In genomic region chr2:88171966-88172365, GRCh38 we compare ENCODE assay signal across 21 cellular contexts. TPM values are rescaled to one million over a fixed set of nuclear protein-coding genes. Genes with fewer than 3 reads are reported as not detected.
DNase-seq lines count a peak whose midpoint lies in the region; ATAC-seq, FAIRE-seq and TF ChIP-seq lines count a peak whose summit lies in the region.
"Had no signal": no experiment of that assay in that cellular context is flagged by ENCODE, and none has a peak within 500 bp of the region (broad histone marks: within the 10 kb centered on the region; RNA-seq: fewer than 3 reads in every experiment).

No MANE protein-coding gene starts in this region.

- no peaks in the 10 kb centered on the region for H3K79me2 ChIP-seq in astrocyte (ENCODE audit: insufficient read depth, low read length)

- no peak overlapping the region for H3K9ac ChIP-seq in astrocyte (ENCODE audit: low read length)

- CTCF ChIA-PET in naive thymus-derived CD4-positive, alpha-beta T cell (lab: Charles Lee), result no interaction called here

- intact Hi-C loops in naive thymus-derived CD4-positive, alpha-beta T cell (cut with micrococcal nuclease), result no loop called here

- H3K9me3 ChIP-seq in astrocyte (ENCODE audit: insufficient read depth, low read depth, low read length) (no peaks in the 10 kb centered on the region), MG63 (no peaks in the 10 kb centered on the region)
- H3K9me3 ChIP-seq in naive thymus-derived CD4-positive, alpha-beta T cell (ENCODE audit: control insufficient read depth in 2 of 3, low read length in 3 of 3), result no peaks in the 10 kb centered on the region
- H3K9me3 ChIP-seq: A549 had no signal

- POLR2A ChIA-PET in naive thymus-derived CD4-positive, alpha-beta T cell (lab: Charles Lee), result no interaction called here

- H3K9me3 Mint-ChIP-seq in stimulated activated naive CD8-positive, alpha-beta T cell treated with anti-CD3 and anti-CD28 coated beads, Interleukin-15, Interleukin-2, amounts not matched to agents 100 ng/mL and 50 ng/mL, for 24 hours, result no peaks in the 10 kb centered on the region
- peaks cover 3% of the 10 kb centered on the region for H3K9me3 Mint-ChIP-seq in astrocyte (ENCODE audit: unreplicated experiment)
- peaks cover 0 to 17% (median 2%) of the 10 kb centered on the region in 11 donors for H3K9me3 Mint-ChIP-seq in naive thymus-derived CD4-positive, alpha-beta T cell
- H3K9me3 Mint-ChIP-seq: CD8-positive, alpha-beta T cell had no signal

- no peaks in the 10 kb centered on the region for H3K4me1 ChIP-seq in astrocyte (ENCODE audit: insufficient read depth, low read length)
- H3K4me1 ChIP-seq in naive thymus-derived CD4-positive, alpha-beta T cell (ENCODE audit: control insufficient read depth in 2 of 2, insufficient read depth in 2 of 2, low read length in 2 of 2), result no peaks in the 10 kb centered on the region
- H3K4me1 ChIP-seq: A549 had no signal

- H3K27me3 Mint-ChIP-seq in stimulated activated naive CD8-positive, alpha-beta T cell treated with anti-CD3 and anti-CD28 coated beads, Interleukin-15, Interleukin-2, amounts not matched to agents 100 ng/mL and 50 ng/mL, for 24 hours, result no peaks in the 10 kb centered on the region
- no peaks in the 10 kb centered on the region for H3K27me3 Mint-ChIP-seq in astrocyte (ENCODE audit: low read depth, unreplicated experiment)
- peaks cover 0 to 30% (median 0%) of the 10 kb centered on the region in 5 donors for H3K27me3 Mint-ChIP-seq in naive thymus-derived CD4-positive, alpha-beta T cell

- no peak for ATAC-seq in stimulated activated naive CD8-positive, alpha-beta T cell treated with anti-CD3 and anti-CD28 coated beads, Interleukin-15, Interleukin-2, amounts not matched to agents 100 U/mL and 50 U/mL, for 24 hours
- no peak for ATAC-seq in naive thymus-derived CD4-positive, alpha-beta T cell
- no peak for ATAC-seq in HG02759 (IDR thresholded peaks at IDR 0.05; ENCODE audit: unreplicated experiment)
- ATAC-seq: A549; CD8-positive, alpha-beta T cell; K562; Right ventricle myocardium inferior had no signal

- H3K4me1 Mint-ChIP-seq in stimulated activated naive CD8-positive, alpha-beta T cell treated with anti-CD3 and anti-CD28 coated beads, Interleukin-15, Interleukin-2, amounts not matched to agents 100 ng/mL and 50 ng/mL, for 24 hours (ENCODE audit: low read depth), result peaks cover 13% of the 10 kb centered on the region
- peaks cover 2% of the 10 kb centered on the region for H3K4me1 Mint-ChIP-seq in astrocyte (ENCODE audit: low read depth, unreplicated experiment)
- peaks cover 4 to 14% (median 9%) of the 10 kb centered on the region in 7 donors for H3K4me1 Mint-ChIP-seq in naive thymus-derived CD4-positive, alpha-beta T cell

- no peak overlapping the region for H3K4me2 ChIP-seq in astrocyte (ENCODE audit: low read length)
- H3K4me2 ChIP-seq: A549 had no signal

- peak overlapping the region; percentile 80 for H3K4me3 Mint-ChIP-seq in stimulated activated naive CD8-positive, alpha-beta T cell treated with anti-CD3 and anti-CD28 coated beads, Interleukin-15, Interleukin-2, amounts not matched to agents 100 ng/mL and 50 ng/mL, for 24 hours
- peak overlapping the region; percentile 87 for H3K4me3 Mint-ChIP-seq in astrocyte (ENCODE audit: unreplicated experiment)
- H3K4me3 Mint-ChIP-seq in naive thymus-derived CD4-positive, alpha-beta T cell, result peak overlapping the region in 6 of 10 donors; percentile 56 to 83 (median 78)

- DNase-seq in stimulated activated naive CD8-positive, alpha-beta T cell treated with anti-CD3 and anti-CD28 coated beads, Interleukin-15, Interleukin-2, amounts not matched to agents 100 U/mL and 50 U/mL, for 24 hours, result no peak
- DNase-seq in astrocyte (ENCODE audit: low read depth) (no peak), ureter (ENCODE audit: low spot score) (peak; percentile 17), MG63 (no peak), foreskin fibroblast (no peak)
- DNase-seq in naive thymus-derived CD4-positive, alpha-beta T cell, result no peak
- DNase-seq: AML-193; CD8-positive, alpha-beta T cell; GF-D8; GOT3; NCI-H1048; NCI-H146; NCI-H2107; NCI-H446; NCI-H748 treated with DMSO at 0.1 percent for 48 hours; PC-9 had no signal

- H3K36me3 ChIP-seq in astrocyte (ENCODE audit: insufficient read depth, low read length), result no peaks in the 10 kb centered on the region
- no peaks in the 10 kb centered on the region for H3K36me3 ChIP-seq in naive thymus-derived CD4-positive, alpha-beta T cell (ENCODE audit: control insufficient read depth in 2 of 3, insufficient read depth in 3 of 3, low read length in 3 of 3)
- no peaks in the 10 kb centered on the region for H3K36me3 ChIP-seq in MG63

- H3K27ac Mint-ChIP-seq in stimulated activated naive CD8-positive, alpha-beta T cell treated with anti-CD3 and anti-CD28 coated beads, Interleukin-15, Interleukin-2, amounts not matched to agents 100 ng/mL and 50 ng/mL, for 24 hours, result no peak overlapping the region
- no peak overlapping the region for H3K27ac Mint-ChIP-seq in astrocyte (ENCODE audit: unreplicated experiment)
- H3K27ac Mint-ChIP-seq in naive thymus-derived CD4-positive, alpha-beta T cell, result peak overlapping the region in 3 of 9 donors; percentile 61 to 96 (median 76)
- H3K27ac Mint-ChIP-seq: CD8-positive, alpha-beta T cell had no signal

- no peaks in the 10 kb centered on the region for H3K36me3 Mint-ChIP-seq in stimulated activated naive CD8-positive, alpha-beta T cell treated with anti-CD3 and anti-CD28 coated beads, Interleukin-15, Interleukin-2, amounts not matched to agents 100 ng/mL and 50 ng/mL, for 24 hours (ENCODE audit: low read depth)
- H3K36me3 Mint-ChIP-seq in astrocyte (ENCODE audit: low read depth, unreplicated experiment), result peaks cover 13% of the 10 kb centered on the region
- peaks cover 0 to 11% (median 0%) of the 10 kb centered on the region in 5 donors for H3K36me3 Mint-ChIP-seq in naive thymus-derived CD4-positive, alpha-beta T cell

- FAIRE-seq in astrocyte (lab: Jason Lieb, UNC), result no peak
- FAIRE-seq: A549, K562 had no signal

- H3K4me3 ChIP-seq in astrocyte (ENCODE audit: insufficient read depth, low read depth, low read length) (no peak overlapping the region), MG63 (no peak overlapping the region), foreskin fibroblast (ENCODE audit: low read depth in 1 of 2, low read length in 2 of 2) (no peak overlapping the region)
- H3K4me3 ChIP-seq in naive thymus-derived CD4-positive, alpha-beta T cell (ENCODE audit: low read length), result no peak overlapping the region
- H3K4me3 ChIP-seq: A549, K562, PC-9 had no signal

- no peaks in the 10 kb centered on the region for H4K20me1 ChIP-seq in astrocyte (ENCODE audit: insufficient read depth, low read length)

- H3K27me3 ChIP-seq in astrocyte (ENCODE audit: insufficient read depth, low read length) (no peaks in the 10 kb centered on the region), MG63 (no peaks in the 10 kb centered on the region)
- H3K27me3 ChIP-seq in naive thymus-derived CD4-positive, alpha-beta T cell (ENCODE audit: control insufficient read depth in 2 of 2, insufficient read depth in 2 of 2, low read length in 2 of 2), result no peaks in the 10 kb centered on the region

- H2AFZ ChIP-seq in astrocyte (ENCODE audit: low read depth, low read length), result no peak overlapping the region
- H2AFZ ChIP-seq: PC-9 had no signal

- no peak overlapping the region for H3K27ac ChIP-seq in astrocyte (ENCODE audit: low read depth, low read length)
- no peak overlapping the region for H3K27ac ChIP-seq in naive thymus-derived CD4-positive, alpha-beta T cell (ENCODE audit: low read depth, low read length)
- H3K27ac ChIP-seq: A549, PC-9 had no signal

- TF ChIP-seq CTCF in astrocyte (IDR thresholded peaks at IDR 0.05; ENCODE audit: insufficient read depth, low read depth, low read length) (no peak), foreskin fibroblast (IDR thresholded peaks at IDR 0.05; ENCODE audit: low read depth, low read length) (no peak)

RNA-seq across cellular contexts. Expression of gene THNSL2, which starts 1.8 kb away (rescaled TPM):
- total RNA-seq in astrocyte, result 14.5 and 16.4 TPM in 2 replicates
- 1 to 10 TPM in 3 of 5 experiments, under 1 TPM in 2; 0.19 to 4.7 (median 1.0) TPM for total RNA-seq in naive thymus-derived CD4-positive, alpha-beta T cell
- 1 to 10 TPM in 1 of 2 donors, under 1 TPM in 1; 0.49 to 1.4 TPM for polyA plus RNA-seq in naive thymus-derived CD4-positive, alpha-beta T cell
- total RNA-seq in ureter, result 30.1 TPM
- total RNA-seq in MG63 (2014; rRNA removed; shearing (Covaris generic); ENCODE audit: low replicate concordance), result 5.9 and 20.0 TPM in 2 replicates
- total RNA-seq: K562 had no signal
- polyA plus RNA-seq: K562 had no signal

RNA-seq across cellular contexts. Expression of gene FABP1, which starts 44.1 kb away (rescaled TPM):
- total RNA-seq in astrocyte, result not detected in 2 replicates
- not detected for total RNA-seq in naive thymus-derived CD4-positive, alpha-beta T cell
- polyA plus RNA-seq in naive thymus-derived CD4-positive, alpha-beta T cell, result not detected
- total RNA-seq in ureter, result not detected
- total RNA-seq in MG63 (2014; rRNA removed; shearing (Covaris generic); ENCODE audit: low replicate concordance), result not detected in 2 replicates
- total RNA-seq: CD8-positive, alpha-beta T cell; PC-9; Right ventricle myocardium inferior had no signal
- polyA plus RNA-seq: A549, K562 had no signal
